29 cellular contexts compared by ENCODE assay signal in genomic region chr4:5421416-5421815, GRCh38.
"Had no signal": no experiment of that assay in that cellular context is flagged by ENCODE, and none has a peak within 500 bp of the region (broad histone marks: within the 10 kb centered on the region; RNA-seq: fewer than 3 reads in every experiment).

No MANE protein-coding gene starts in this region.

- H3K27ac Mint-ChIP-seq: naive thymus-derived CD8-positive, alpha-beta T cell; natural killer cell treated with Interleukin-12 subunit alpha and Interleukin-12 subunit beta and Interleukin-15 and Interleukin-18, amount 100 ng/mL, for 72 hours; nephron progenitor cell; stimulated activated effector memory CD8-positive, alpha-beta T cell treated with anti-CD3 and anti-CD28 coated beads, Interleukin-12 subunit alpha, Interleukin-12 subunit beta, amount 100 ng/mL, for 72 hours; stimulated activated naive B cell treated with anti-CD40 and anti-IgM and Interleukin-4, amounts not matched to agents 10 μg/mL and 1 μg/mL and 100 μg/mL, for 72 hours; stimulated activated naive CD8-positive, alpha-beta T cell treated with anti-CD3 and anti-CD28 coated beads, Interleukin-15, Interleukin-2, amounts not matched to agents 100 ng/mL and 50 ng/mL, for 24 hours had no signal

- H3K9me3 Mint-ChIP-seq: natural killer cell treated with Interleukin-12 subunit alpha and Interleukin-12 subunit beta and Interleukin-15 and Interleukin-18, amount 100 ng/mL, for 72 hours had no signal

- H3K4me1 Mint-ChIP-seq: stimulated activated effector memory CD8-positive, alpha-beta T cell treated with anti-CD3 and anti-CD28 coated beads, Interleukin-12 subunit alpha, Interleukin-12 subunit beta, amount 100 ng/mL, for 72 hours had no signal

- H3K36me3 ChIP-seq: neutrophil, ovary, right lobe of liver, sigmoid colon, thoracic aorta, thyroid gland, upper lobe of left lung, vagina had no signal

- H3K27me3 Mint-ChIP-seq: stimulated activated naive B cell treated with anti-CD40 and anti-IgM and Interleukin-4, amounts not matched to agents 10 μg/mL and 1 μg/mL and 100 μg/mL, for 72 hours had no signal

- H3K9me3 ChIP-seq: ovary, right lobe of liver, thoracic aorta, thyroid gland, vagina had no signal

- H3K4me3 ChIP-seq: ovary, psoas muscle, right lobe of liver, sigmoid colon, stomach, thoracic aorta, thyroid gland, tibial nerve, upper lobe of left lung, vagina had no signal

- H3K27me3 ChIP-seq: neutrophil, ovary, right lobe of liver, sigmoid colon, stomach, thyroid gland, tibial nerve, upper lobe of left lung, vagina had no signal

- FAIRE-seq: small intestine, urothelium cell line had no signal

- H3K27ac ChIP-seq: neutrophil, ovary, parathyroid adenoma, psoas muscle, right lobe of liver, sigmoid colon, stomach, thoracic aorta, thyroid gland, tibial nerve, upper lobe of left lung, vagina had no signal

- DNase-seq: naive thymus-derived CD8-positive, alpha-beta T cell; nephron progenitor cell; nucleus accumbens; ovary; psoas muscle; right cardiac atrium; right lobe of liver; sigmoid colon; small intestine; stimulated activated CD4-positive, alpha-beta T cell treated with anti-CD3 and anti-CD28 coated beads, Interleukin-15, amount 100 ng/mL, for 24 hours; stimulated activated CD4-positive, alpha-beta T cell treated with anti-CD3 and anti-CD28 coated beads, Interleukin-2, amount 100 ng/mL, for 24 hours; stimulated activated CD4-positive, alpha-beta T cell treated with anti-CD3 and anti-CD28 coated beads, Interleukin-2, amount 100 ng/mL, for 48 hours; stimulated activated CD4-positive, alpha-beta T cell treated with anti-CD3 and anti-CD28 coated beads, Interleukin-4, amount 100 ng/mL, for 24 hours; stimulated activated naive B cell treated with anti-CD40 and anti-IgM and Interleukin-4, amounts not matched to agents 10 μg/mL and 1 μg/mL and 100 μg/mL, for 72 hours; stimulated activated naive CD4-positive, alpha-beta T cell treated with Interleukin-2 at 50 U/mL for 16 hours; stomach; thyroid gland; trophoblast cell; upper lobe of left lung had no signal

- H3K4me3 Mint-ChIP-seq: naive thymus-derived CD8-positive, alpha-beta T cell; natural killer cell treated with Interleukin-12 subunit alpha and Interleukin-12 subunit beta and Interleukin-15 and Interleukin-18, amount 100 ng/mL, for 72 hours; nephron progenitor cell; neural crest cell; stimulated activated effector memory CD8-positive, alpha-beta T cell treated with anti-CD3 and anti-CD28 coated beads, Interleukin-12 subunit alpha, Interleukin-12 subunit beta, amount 100 ng/mL, for 72 hours; stimulated activated naive B cell treated with anti-CD40 and anti-IgM and Interleukin-4, amounts not matched to agents 10 μg/mL and 1 μg/mL and 100 μg/mL, for 72 hours; stimulated activated naive CD8-positive, alpha-beta T cell treated with anti-CD3 and anti-CD28 coated beads, Interleukin-15, Interleukin-2, amounts not matched to agents 100 ng/mL and 50 ng/mL, for 24 hours had no signal

- H3K36me3 Mint-ChIP-seq: naive thymus-derived CD8-positive, alpha-beta T cell; stimulated activated effector memory CD8-positive, alpha-beta T cell treated with anti-CD3 and anti-CD28 coated beads, Interleukin-12 subunit alpha, Interleukin-12 subunit beta, amount 100 ng/mL, for 72 hours had no signal

- H3K4me1 ChIP-seq: parathyroid adenoma, psoas muscle, right lobe of liver, sigmoid colon, stomach, thyroid gland, tibial nerve, upper lobe of left lung, vagina had no signal

- H3K9ac ChIP-seq: parathyroid adenoma had no signal
